1 cellular context compared by ENCODE assay signal in the genomic region with DNA sequence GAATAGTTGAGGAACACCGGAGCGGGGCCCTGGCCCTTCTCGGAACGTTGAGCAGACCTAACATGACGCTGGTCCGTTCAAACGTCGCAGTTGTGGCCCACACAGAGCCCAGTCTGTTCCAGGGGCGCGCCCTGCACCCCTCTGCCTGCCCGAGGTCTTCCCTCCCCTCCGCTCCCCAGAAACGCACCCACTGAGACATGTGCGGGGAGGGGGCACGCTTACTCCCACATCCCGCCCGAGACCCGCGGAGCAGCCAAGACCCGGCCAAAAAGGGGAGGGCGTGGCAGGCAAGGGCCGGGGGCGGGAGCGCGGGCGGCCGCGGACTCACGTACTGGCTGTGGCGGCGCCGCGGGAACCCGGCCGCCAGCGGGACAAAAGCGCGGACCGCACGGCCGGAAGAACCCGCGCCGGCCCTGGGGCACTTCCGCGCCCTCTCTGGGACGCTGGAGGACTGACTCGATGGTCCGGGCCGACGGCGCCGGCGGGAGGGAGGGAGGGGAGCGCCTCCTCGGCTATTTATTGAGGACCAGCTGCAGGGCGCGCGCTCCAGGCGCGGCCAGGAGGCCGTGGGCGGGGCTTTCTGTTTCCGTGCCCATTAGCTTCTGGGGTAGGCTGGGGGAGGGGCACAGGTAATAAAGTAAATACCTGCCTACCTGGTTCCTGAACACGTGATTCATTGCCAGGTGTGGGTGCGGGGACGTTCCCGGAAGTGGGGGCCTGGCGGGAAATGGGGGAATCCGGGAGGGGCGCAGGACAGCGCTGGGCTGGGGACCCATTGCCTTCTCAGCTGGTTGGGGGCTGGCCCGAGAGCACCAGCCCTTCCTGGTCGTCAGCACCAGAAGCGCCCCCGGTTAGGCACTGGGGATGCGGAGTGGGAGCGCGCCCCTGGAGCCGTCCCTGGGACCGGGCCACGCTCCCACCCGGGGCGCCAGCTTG.
TF ChIP-seq lines count a peak whose summit lies in the region.

A gene (minus strand): TSS at position 390 of the 936 bp plus-strand sequence. CDS start 57 bp downstream, at position 333.

TF ChIP-seq in K562, 482 proteins besides CTCF, POLR2A, EP300 and RAD21 (continued from another document and continues in another):
- TF ChIP-seq, protein P1, sequence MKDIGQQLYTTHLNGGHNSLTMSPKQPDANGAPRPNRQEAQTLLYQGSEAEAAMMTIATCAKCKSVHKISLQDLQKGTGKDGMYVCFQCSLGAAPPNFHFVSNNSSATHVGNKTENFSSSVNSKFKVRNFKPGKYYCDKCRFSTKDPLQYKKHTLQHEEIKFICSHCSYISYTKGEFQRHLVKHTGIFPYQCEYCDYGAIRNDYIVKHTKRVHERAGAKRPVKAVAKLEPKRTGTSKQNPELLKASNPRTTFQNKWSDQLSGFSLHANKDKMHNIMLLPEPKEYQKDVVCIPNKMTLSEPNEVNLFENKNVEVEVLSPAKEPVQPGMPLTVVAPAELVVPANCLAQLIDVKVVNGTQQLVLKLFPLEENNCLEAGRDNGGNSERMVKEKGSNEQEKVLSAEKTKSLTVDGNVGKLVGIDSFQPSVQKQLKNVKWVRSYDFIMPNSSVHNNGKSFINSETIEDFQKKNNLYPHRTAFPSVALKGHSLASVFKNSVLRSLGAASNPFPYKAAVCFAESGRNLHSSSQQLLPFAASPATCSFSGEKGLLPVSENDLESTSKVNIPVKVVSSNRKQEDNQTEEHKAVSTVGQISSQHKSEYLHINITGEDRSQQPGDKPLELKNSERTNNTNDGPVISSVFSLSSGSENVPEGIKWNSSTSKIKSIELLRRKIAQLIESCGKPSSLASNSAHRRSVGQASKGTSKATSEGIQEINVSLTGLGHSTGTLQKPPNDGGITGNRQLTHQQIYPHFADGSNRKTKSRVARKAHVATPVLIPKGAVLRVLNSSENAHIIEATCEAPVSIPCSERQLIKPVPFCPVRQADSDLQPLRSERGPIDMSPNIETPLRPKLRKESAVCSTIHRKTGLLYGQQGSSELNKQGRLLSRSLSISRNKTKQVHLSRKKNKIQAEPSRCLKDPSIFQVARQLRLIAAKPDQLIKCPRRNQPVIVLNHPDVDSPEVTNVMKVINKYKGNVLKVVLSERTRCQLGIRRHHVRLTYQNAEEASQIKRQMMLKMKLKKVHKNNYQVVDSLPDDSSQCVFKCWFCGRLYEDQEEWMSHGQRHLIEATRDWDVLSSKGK (CRISPR knock-in tag; IDR thresholded peaks at IDR 0.05) = no peak
- TF ChIP-seq RBBP5 (IDR thresholded peaks at IDR 0.05; ENCODE audit: borderline replicate concordance, insufficient read depth, low read length, poor library complexity, severe bottlenecking) (peak; percentile 91), ZNF696 (CRISPR knock-in tag; conservative IDR thresholded peaks at IDR 0.05) (no peak), JUNB (CRISPR knock-in tag; conservative IDR thresholded peaks at IDR 0.05) (no peak), RBM39 (optimal IDR thresholded peaks at IDR 0.05; ENCODE audit: low read depth, low read length) (no peak), HDAC2 (IDR thresholded peaks at IDR 0.05) (peak; percentile 34), U2AF2 (optimal IDR thresholded peaks at IDR 0.05; ENCODE audit: low read depth, low read length) (no peak), HDAC3 (IDR thresholded peaks at IDR 0.05; ENCODE audit: borderline replicate concordance, partially characterized antibody) (no peak), PML (IDR thresholded peaks at IDR 0.05; ENCODE audit: low read length) (no peak; the same call in none of the 2 replicates), FOXM1 (IDR thresholded peaks at IDR 0.05; ENCODE audit: low read depth) (peak; percentile 46; the same call in 1 of the 2 replicates), FOXM1 (CRISPR knock-in tag; IDR thresholded peaks at IDR 0.05; ENCODE audit: low read depth) (0 out of 2 replicates have a peak, but pooled peaks have one; percentile 30), RBM34 (IDR thresholded peaks at IDR 0.05; ENCODE audit: borderline replicate concordance, insufficient read depth, low read length) (no peak), ZNF133 (CRISPR knock-in tag; IDR thresholded peaks at IDR 0.05) (0 out of 2 replicates have a peak, but pooled peaks have one; percentile 10), GATAD2A (IDR thresholded peaks at IDR 0.05) (peak; percentile 32; the same call in 1 of the 2 replicates), SMARCE1 (IDR thresholded peaks at IDR 0.05) (no peak; the same call in 1 of the 2 replicates), NUFIP1 (IDR thresholded peaks at IDR 0.05; ENCODE audit: partially characterized antibody) (no peak), CHD4 (IDR thresholded peaks at IDR 0.05; ENCODE audit: insufficient read depth, insufficient replicate concordance, low read depth, low read length, poor library complexity, severe bottlenecking) (no peak), ZFP30 (CRISPR knock-in tag; IDR thresholded peaks at IDR 0.05; ENCODE audit: borderline replicate concordance) (no peak), NCOA1 (IDR thresholded peaks at IDR 0.05; ENCODE audit: low read depth) (peak; percentile 28; the same call in 1 of the 2 replicates), ZNF121 (CRISPR knock-in tag; conservative IDR thresholded peaks at IDR 0.05) (0 out of 2 replicates have a peak, but pooled peaks have one; percentile 11), ZNF780A (CRISPR knock-in tag; IDR thresholded peaks at IDR 0.05) (no peak), MCM2 (IDR thresholded peaks at IDR 0.05; ENCODE audit: low read depth) (no peak), SMAD1 (IDR thresholded peaks at IDR 0.05; ENCODE audit: low read depth, low read length, partially characterized antibody) (peak; percentile 19), TEAD1 (CRISPR knock-in tag; IDR thresholded peaks at IDR 0.05) (peak in 1 of 2 experiments; percentile 75; a peak in 2 of 4 replicates), NFIX (CRISPR knock-in tag; IDR thresholded peaks at IDR 0.05; ENCODE audit: low read depth) (no peak), ZBTB7A (IDR thresholded peaks at IDR 0.05; ENCODE audit: borderline replicate concordance, control insufficient read depth, low read depth, low read length) (peak; percentile 75; the same call in 1 of the 2 replicates), PHF20 (IDR thresholded peaks at IDR 0.05; ENCODE audit: partially characterized antibody) (peak; percentile 51), PRPF4 (IDR thresholded peaks at IDR 0.05; ENCODE audit: insufficient read depth, low read depth, low read length, poor library complexity, severe bottlenecking) (no peak), MECOM (CRISPR knock-in tag; IDR thresholded peaks at IDR 0.05) (no peak), ZNF165 (CRISPR knock-in tag; IDR thresholded peaks at IDR 0.05; ENCODE audit: borderline replicate concordance) (no peak), SRSF7 (optimal IDR thresholded peaks at IDR 0.05; ENCODE audit: low read depth, low read length) (no peak), PHF8 (IDR thresholded peaks at IDR 0.05; ENCODE audit: borderline replicate concordance, low read length) (peak; percentile 96), ATF1 (CRISPR knock-in tag; IDR thresholded peaks at IDR 0.05) (no peak), ATF1 (tag; IDR thresholded peaks at IDR 0.05) (peak; percentile 67), ZNF76 (CRISPR knock-in tag; IDR thresholded peaks at IDR 0.05; ENCODE audit: borderline replicate concordance) (no peak), KAT7 (CRISPR knock-in tag; IDR thresholded peaks at IDR 0.05; ENCODE audit: borderline replicate concordance) (peak; percentile 61; the same call in 1 of the 2 replicates), RFX5 (IDR thresholded peaks at IDR 0.05; ENCODE audit: low read depth, low read length) (no peak), ETV1 (tag; conservative IDR thresholded peaks at IDR 0.05; ENCODE audit: low read depth) (peak; percentile 86; the same call in 1 of the 2 replicates)
- TF ChIP-seq, protein P2, sequence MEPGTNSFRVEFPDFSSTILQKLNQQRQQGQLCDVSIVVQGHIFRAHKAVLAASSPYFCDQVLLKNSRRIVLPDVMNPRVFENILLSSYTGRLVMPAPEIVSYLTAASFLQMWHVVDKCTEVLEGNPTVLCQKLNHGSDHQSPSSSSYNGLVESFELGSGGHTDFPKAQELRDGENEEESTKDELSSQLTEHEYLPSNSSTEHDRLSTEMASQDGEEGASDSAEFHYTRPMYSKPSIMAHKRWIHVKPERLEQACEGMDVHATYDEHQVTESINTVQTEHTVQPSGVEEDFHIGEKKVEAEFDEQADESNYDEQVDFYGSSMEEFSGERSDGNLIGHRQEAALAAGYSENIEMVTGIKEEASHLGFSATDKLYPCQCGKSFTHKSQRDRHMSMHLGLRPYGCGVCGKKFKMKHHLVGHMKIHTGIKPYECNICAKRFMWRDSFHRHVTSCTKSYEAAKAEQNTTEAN (CRISPR knock-in tag; IDR thresholded peaks at IDR 0.05) = no peak
- TF ChIP-seq, protein P3, sequence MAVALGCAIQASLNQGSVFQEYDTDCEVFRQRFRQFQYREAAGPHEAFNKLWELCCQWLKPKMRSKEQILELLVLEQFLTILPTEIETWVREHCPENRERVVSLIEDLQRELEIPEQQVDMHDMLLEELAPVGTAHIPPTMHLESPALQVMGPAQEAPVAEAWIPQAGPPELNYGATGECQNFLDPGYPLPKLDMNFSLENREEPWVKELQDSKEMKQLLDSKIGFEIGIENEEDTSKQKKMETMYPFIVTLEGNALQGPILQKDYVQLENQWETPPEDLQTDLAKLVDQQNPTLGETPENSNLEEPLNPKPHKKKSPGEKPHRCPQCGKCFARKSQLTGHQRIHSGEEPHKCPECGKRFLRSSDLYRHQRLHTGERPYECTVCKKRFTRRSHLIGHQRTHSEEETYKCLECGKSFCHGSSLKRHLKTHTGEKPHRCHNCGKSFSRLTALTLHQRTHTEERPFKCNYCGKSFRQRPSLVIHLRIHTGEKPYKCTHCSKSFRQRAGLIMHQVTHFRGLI (CRISPR knock-in tag; IDR thresholded peaks at IDR 0.05) = no peak
- TF ChIP-seq, protein P4, sequence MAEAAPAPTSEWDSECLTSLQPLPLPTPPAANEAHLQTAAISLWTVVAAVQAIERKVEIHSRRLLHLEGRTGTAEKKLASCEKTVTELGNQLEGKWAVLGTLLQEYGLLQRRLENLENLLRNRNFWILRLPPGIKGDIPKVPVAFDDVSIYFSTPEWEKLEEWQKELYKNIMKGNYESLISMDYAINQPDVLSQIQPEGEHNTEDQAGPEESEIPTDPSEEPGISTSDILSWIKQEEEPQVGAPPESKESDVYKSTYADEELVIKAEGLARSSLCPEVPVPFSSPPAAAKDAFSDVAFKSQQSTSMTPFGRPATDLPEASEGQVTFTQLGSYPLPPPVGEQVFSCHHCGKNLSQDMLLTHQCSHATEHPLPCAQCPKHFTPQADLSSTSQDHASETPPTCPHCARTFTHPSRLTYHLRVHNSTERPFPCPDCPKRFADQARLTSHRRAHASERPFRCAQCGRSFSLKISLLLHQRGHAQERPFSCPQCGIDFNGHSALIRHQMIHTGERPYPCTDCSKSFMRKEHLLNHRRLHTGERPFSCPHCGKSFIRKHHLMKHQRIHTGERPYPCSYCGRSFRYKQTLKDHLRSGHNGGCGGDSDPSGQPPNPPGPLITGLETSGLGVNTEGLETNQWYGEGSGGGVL (CRISPR knock-in tag; IDR thresholded peaks at IDR 0.05) = no peak
- TF ChIP-seq, protein P5, sequence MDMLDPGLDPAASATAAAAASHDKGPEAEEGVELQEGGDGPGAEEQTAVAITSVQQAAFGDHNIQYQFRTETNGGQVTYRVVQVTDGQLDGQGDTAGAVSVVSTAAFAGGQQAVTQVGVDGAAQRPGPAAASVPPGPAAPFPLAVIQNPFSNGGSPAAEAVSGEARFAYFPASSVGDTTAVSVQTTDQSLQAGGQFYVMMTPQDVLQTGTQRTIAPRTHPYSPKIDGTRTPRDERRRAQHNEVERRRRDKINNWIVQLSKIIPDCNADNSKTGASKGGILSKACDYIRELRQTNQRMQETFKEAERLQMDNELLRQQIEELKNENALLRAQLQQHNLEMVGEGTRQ (CRISPR knock-in tag; IDR thresholded peaks at IDR 0.05) = peak; percentile 60
- TF ChIP-seq, protein P6, sequence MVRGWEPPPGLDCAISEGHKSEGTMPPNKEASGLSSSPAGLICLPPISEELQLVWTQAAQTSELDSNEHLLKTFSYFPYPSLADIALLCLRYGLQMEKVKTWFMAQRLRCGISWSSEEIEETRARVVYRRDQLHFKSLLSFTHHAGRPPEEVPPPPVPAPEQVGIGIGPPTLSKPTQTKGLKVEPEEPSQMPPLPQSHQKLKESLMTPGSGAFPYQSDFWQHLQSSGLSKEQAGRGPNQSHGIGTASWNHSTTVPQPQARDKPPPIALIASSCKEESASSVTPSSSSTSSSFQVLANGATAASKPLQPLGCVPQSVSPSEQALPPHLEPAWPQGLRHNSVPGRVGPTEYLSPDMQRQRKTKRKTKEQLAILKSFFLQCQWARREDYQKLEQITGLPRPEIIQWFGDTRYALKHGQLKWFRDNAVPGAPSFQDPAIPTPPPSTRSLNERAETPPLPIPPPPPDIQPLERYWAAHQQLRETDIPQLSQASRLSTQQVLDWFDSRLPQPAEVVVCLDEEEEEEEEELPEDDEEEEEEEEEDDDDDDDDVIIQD (CRISPR knock-in tag; IDR thresholded peaks at IDR 0.05) = no peak
- TF ChIP-seq, protein P7, sequence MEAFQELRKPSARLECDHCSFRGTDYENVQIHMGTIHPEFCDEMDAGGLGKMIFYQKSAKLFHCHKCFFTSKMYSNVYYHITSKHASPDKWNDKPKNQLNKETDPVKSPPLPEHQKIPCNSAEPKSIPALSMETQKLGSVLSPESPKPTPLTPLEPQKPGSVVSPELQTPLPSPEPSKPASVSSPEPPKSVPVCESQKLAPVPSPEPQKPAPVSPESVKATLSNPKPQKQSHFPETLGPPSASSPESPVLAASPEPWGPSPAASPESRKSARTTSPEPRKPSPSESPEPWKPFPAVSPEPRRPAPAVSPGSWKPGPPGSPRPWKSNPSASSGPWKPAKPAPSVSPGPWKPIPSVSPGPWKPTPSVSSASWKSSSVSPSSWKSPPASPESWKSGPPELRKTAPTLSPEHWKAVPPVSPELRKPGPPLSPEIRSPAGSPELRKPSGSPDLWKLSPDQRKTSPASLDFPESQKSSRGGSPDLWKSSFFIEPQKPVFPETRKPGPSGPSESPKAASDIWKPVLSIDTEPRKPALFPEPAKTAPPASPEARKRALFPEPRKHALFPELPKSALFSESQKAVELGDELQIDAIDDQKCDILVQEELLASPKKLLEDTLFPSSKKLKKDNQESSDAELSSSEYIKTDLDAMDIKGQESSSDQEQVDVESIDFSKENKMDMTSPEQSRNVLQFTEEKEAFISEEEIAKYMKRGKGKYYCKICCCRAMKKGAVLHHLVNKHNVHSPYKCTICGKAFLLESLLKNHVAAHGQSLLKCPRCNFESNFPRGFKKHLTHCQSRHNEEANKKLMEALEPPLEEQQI (IDR thresholded peaks at IDR 0.05) = no peak
- TF ChIP-seq, protein P8, sequence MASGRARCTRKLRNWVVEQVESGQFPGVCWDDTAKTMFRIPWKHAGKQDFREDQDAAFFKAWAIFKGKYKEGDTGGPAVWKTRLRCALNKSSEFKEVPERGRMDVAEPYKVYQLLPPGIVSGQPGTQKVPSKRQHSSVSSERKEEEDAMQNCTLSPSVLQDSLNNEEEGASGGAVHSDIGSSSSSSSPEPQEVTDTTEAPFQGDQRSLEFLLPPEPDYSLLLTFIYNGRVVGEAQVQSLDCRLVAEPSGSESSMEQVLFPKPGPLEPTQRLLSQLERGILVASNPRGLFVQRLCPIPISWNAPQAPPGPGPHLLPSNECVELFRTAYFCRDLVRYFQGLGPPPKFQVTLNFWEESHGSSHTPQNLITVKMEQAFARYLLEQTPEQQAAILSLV (tag; IDR thresholded peaks at IDR 0.05) = no peak
- TF ChIP-seq, protein P9, sequence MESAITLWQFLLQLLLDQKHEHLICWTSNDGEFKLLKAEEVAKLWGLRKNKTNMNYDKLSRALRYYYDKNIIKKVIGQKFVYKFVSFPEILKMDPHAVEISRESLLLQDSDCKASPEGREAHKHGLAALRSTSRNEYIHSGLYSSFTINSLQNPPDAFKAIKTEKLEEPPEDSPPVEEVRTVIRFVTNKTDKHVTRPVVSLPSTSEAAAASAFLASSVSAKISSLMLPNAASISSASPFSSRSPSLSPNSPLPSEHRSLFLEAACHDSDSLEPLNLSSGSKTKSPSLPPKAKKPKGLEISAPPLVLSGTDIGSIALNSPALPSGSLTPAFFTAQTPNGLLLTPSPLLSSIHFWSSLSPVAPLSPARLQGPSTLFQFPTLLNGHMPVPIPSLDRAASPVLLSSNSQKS (CRISPR knock-in tag; IDR thresholded peaks at IDR 0.05) = no peak
